19 cellular contexts compared by ENCODE assay signal in the genomic region with DNA sequence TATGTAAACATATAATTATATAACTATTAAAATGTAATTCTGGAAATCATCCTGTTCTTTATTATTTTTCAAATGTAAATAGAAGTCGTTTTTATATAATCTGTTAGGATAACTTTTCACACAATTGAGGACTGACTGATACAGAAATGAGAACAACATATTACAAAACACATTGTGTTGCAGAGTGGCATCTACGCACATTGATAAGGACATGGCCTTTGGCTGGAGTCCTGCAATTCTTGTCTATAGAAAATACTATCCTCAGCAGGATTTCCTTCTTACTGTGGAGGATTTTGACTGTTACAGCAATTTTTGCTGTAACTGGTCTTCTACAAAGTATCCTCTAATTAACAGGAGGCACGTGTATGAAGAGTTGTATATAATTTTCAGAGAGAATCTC.
"Had no signal": no experiment of that assay in that cellular context is flagged by ENCODE, and none has a peak within 500 bp of the region (broad histone marks: within the 10 kb centered on the region; RNA-seq: fewer than 3 reads in every experiment).

No MANE protein-coding gene starts in this region.

- H3K27me3 ChIP-seq: gastrocnemius medialis, tibial nerve had no signal

- H3K36me3 ChIP-seq: gastrocnemius medialis, lower lobe of right lung, tibial nerve had no signal

- DNase-seq: activated CD4-positive, alpha-beta memory T cell treated with anti-CD3 and anti-CD28 coated beads for 36 hours; activated CD4-positive, alpha-beta T cell treated with anti-CD3 and anti-CD28 coated beads for 48 hours; activated CD4-positive, CD25-positive, alpha-beta regulatory T cell; activated effector memory CD4-positive, alpha-beta T cell treated with Interleukin-2 at 50 U/mL for 16 hours; activated naive CD4-positive, alpha-beta T cell treated with anti-CD3 and anti-CD28 coated beads, Interleukin-2, amount 10 ng/mL, durations not matched to agents 7 days and 5 days; activated T-cell treated with anti-CD3 and anti-CD28 coated beads, Interleukin-2, amount 50 U/mL, for 72 hours; amygdala; effector CD8-positive, alpha-beta T cell; gastrocnemius medialis; left cardiac atrium; lower lobe of right lung; naive B cell; stimulated activated CD4-positive, alpha-beta T cell treated with anti-CD3 and anti-CD28 coated beads, Interleukin-12 subunit alpha, Interleukin-12 subunit beta, amount 100 ng/mL, for 4 hours; stimulated activated CD4-positive, alpha-beta T cell treated with anti-CD3 and anti-CD28 coated beads, Interleukin-4, amount 100 ng/mL, for 4 hours; stimulated activated naive CD8-positive, alpha-beta T cell treated with anti-CD3 and anti-CD28 coated beads, Interleukin-15, Interleukin-2, amounts not matched to agents 100 U/mL and 50 U/mL, for 24 hours had no signal

- FAIRE-seq: urothelium cell line had no signal

- H3K4me3 ChIP-seq: gastrocnemius medialis, lower lobe of right lung, tibial nerve had no signal

- H3K9me3 ChIP-seq: gastrocnemius medialis, lower lobe of right lung, tibial nerve had no signal

- ATAC-seq: activated T-cell treated with anti-CD3 and anti-CD28 coated beads, Interleukin-2, amount 50 U/mL, for 72 hours; esophagus mucosa; gastrocnemius medialis; lower lobe of right lung; SK-N-SH treated with all-trans-retinoic acid at 6 μM for 48 hours; stimulated activated naive CD8-positive, alpha-beta T cell treated with anti-CD3 and anti-CD28 coated beads, Interleukin-15, Interleukin-2, amounts not matched to agents 100 U/mL and 50 U/mL, for 24 hours had no signal

- H3K27ac ChIP-seq: lower lobe of right lung, tibial nerve had no signal
